13 cellular contexts compared by ENCODE assay signal in the genomic region with DNA sequence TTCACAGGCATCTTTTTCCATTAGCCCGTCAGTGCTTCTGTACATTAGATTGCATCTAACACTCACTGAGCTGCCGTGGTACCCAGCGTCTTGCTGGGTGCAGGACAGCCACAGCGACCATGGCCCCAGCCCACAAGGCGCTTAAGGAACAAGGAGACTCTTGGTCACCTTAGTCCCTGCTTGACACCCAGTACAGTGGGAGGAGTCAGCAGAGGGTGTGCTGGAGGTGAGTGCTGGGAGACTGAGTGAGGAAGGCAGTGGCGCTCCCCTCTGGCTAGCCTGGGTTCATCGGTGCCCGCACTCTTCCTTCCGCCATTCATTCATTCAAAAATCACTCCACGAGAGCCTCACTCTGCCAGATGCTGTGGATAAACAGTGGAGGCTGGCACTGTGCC. TPM values are rescaled to one million over a fixed set of nuclear protein-coding genes. Genes with fewer than 3 reads are reported as not detected.
"Had no signal": no experiment of that assay in that cellular context is flagged by ENCODE, and none has a peak within 500 bp of the region (broad histone marks: within the 10 kb centered on the region; RNA-seq: fewer than 3 reads in every experiment).

No MANE protein-coding gene starts in this region.

- H3K36me3 ChIP-seq: colonic mucosa, left lung, prostate gland, transverse colon had no signal

- DNase-seq: activated CD4-positive, alpha-beta T cell treated with anti-CD3 and anti-CD28 coated beads, Interleukin-2, amount 50 U/mL, for 4 hours; activated CD4-positive, CD25-positive, alpha-beta regulatory T cell treated with anti-CD3 and anti-CD28 coated beads, Interleukin-2, amount 50 U/mL, for 72 hours; activated naive CD4-positive, alpha-beta T cell; activated naive CD8-positive, alpha-beta T cell treated with anti-CD3 and anti-CD28 coated beads, Interleukin-2, amount 50 U/mL, for 24 hours; activated T-cell treated with anti-CD3 and anti-CD28 coated beads for 4 hours; colonic mucosa; hippocampal formation; left lung; transverse colon had no signal

- H3K4me1 Mint-ChIP-seq: activated naive CD8-positive, alpha-beta T cell treated with anti-CD3 and anti-CD28 coated beads, Interleukin-2, amount 50 U/mL, for 24 hours; stimulated activated memory B cell treated with anti-CD40 and anti-IgM and Interleukin-4, amounts not matched to agents 10 μg/mL and 1 μg/mL and 100 μg/mL, for 72 hours had no signal

- H3K9me3 Mint-ChIP-seq: activated naive CD8-positive, alpha-beta T cell treated with anti-CD3 and anti-CD28 coated beads, Interleukin-2, amount 50 U/mL, for 24 hours; natural killer cell treated with Interleukin-12 subunit alpha and Interleukin-12 subunit beta and Interleukin-15 and Interleukin-18, amount 100 ng/mL, for 72 hours; stimulated activated memory B cell treated with anti-CD40 and anti-IgM and Interleukin-4, amounts not matched to agents 10 μg/mL and 1 μg/mL and 100 μg/mL, for 72 hours had no signal

- H3K27me3 ChIP-seq: colonic mucosa, left lung, transverse colon had no signal

- H3K9me3 ChIP-seq: colonic mucosa, left lung, prostate gland, transverse colon had no signal

- H3K4me3 Mint-ChIP-seq: activated naive CD8-positive, alpha-beta T cell treated with anti-CD3 and anti-CD28 coated beads, Interleukin-2, amount 50 U/mL, for 24 hours; natural killer cell treated with Interleukin-12 subunit alpha and Interleukin-12 subunit beta and Interleukin-15 and Interleukin-18, amount 100 ng/mL, for 72 hours; stimulated activated memory B cell treated with anti-CD40 and anti-IgM and Interleukin-4, amounts not matched to agents 10 μg/mL and 1 μg/mL and 100 μg/mL, for 72 hours had no signal

- ATAC-seq: activated naive CD8-positive, alpha-beta T cell treated with anti-CD3 and anti-CD28 coated beads, Interleukin-2, amount 50 U/mL, for 24 hours; stimulated activated memory B cell treated with anti-CD40 and anti-IgM and Interleukin-4, amounts not matched to agents 10 μg/mL and 1 μg/mL and 100 μg/mL, for 72 hours had no signal

- H3K36me3 Mint-ChIP-seq: natural killer cell treated with Interleukin-12 subunit alpha and Interleukin-12 subunit beta and Interleukin-15 and Interleukin-18, amount 100 ng/mL, for 72 hours; stimulated activated memory B cell treated with anti-CD40 and anti-IgM and Interleukin-4, amounts not matched to agents 10 μg/mL and 1 μg/mL and 100 μg/mL, for 72 hours had no signal

- H3K4me1 ChIP-seq: colonic mucosa, prostate gland had no signal

- H3K27me3 Mint-ChIP-seq: activated naive CD8-positive, alpha-beta T cell treated with anti-CD3 and anti-CD28 coated beads, Interleukin-2, amount 50 U/mL, for 24 hours; natural killer cell treated with Interleukin-12 subunit alpha and Interleukin-12 subunit beta and Interleukin-15 and Interleukin-18, amount 100 ng/mL, for 72 hours; stimulated activated memory B cell treated with anti-CD40 and anti-IgM and Interleukin-4, amounts not matched to agents 10 μg/mL and 1 μg/mL and 100 μg/mL, for 72 hours had no signal

- H3K27ac Mint-ChIP-seq: activated naive CD8-positive, alpha-beta T cell treated with anti-CD3 and anti-CD28 coated beads, Interleukin-2, amount 50 U/mL, for 24 hours; natural killer cell treated with Interleukin-12 subunit alpha and Interleukin-12 subunit beta and Interleukin-15 and Interleukin-18, amount 100 ng/mL, for 72 hours; stimulated activated memory B cell treated with anti-CD40 and anti-IgM and Interleukin-4, amounts not matched to agents 10 μg/mL and 1 μg/mL and 100 μg/mL, for 72 hours had no signal

- H3K27ac ChIP-seq: colonic mucosa, left lung, prostate gland, SK-N-MC had no signal

- H3K4me3 ChIP-seq: colonic mucosa, left lung, prostate gland, SK-N-MC, transverse colon had no signal

RNA-seq across cellular contexts. Expression of a gene that starts 21.8 kb away (rescaled TPM):
- total RNA-seq: natural killer cell treated with Interleukin-12 subunit alpha and Interleukin-12 subunit beta and Interleukin-15 and Interleukin-18, amount 100 ng/mL, for 72 hours had no signal
